ENCODE assay signal across 1 cellular context in the genomic region with DNA sequence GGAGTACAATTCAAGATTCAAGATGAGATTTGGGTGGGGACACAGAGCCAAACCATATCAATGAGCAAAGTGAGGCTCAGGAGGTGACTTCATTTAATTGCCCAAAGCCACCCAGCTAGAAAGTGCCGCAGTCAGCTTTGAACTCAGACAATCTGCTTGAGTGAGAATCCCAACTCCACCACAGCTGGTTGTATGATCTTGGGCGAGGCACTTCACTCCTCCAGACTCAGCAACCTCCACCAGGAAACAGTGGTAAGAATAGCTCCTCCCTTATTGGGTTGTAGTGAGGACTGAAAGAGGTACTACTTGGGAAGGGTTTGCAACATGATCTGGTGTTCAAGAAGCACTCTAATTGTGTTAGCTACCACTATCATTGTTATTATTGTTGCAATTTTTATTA.
TF ChIP-seq lines count a peak whose summit lies in the region.

No MANE protein-coding gene starts in this region.

TF ChIP-seq in K562, 482 proteins besides CTCF, POLR2A, EP300 and RAD21 (continued from another document):
- TF ChIP-seq, protein P1, sequence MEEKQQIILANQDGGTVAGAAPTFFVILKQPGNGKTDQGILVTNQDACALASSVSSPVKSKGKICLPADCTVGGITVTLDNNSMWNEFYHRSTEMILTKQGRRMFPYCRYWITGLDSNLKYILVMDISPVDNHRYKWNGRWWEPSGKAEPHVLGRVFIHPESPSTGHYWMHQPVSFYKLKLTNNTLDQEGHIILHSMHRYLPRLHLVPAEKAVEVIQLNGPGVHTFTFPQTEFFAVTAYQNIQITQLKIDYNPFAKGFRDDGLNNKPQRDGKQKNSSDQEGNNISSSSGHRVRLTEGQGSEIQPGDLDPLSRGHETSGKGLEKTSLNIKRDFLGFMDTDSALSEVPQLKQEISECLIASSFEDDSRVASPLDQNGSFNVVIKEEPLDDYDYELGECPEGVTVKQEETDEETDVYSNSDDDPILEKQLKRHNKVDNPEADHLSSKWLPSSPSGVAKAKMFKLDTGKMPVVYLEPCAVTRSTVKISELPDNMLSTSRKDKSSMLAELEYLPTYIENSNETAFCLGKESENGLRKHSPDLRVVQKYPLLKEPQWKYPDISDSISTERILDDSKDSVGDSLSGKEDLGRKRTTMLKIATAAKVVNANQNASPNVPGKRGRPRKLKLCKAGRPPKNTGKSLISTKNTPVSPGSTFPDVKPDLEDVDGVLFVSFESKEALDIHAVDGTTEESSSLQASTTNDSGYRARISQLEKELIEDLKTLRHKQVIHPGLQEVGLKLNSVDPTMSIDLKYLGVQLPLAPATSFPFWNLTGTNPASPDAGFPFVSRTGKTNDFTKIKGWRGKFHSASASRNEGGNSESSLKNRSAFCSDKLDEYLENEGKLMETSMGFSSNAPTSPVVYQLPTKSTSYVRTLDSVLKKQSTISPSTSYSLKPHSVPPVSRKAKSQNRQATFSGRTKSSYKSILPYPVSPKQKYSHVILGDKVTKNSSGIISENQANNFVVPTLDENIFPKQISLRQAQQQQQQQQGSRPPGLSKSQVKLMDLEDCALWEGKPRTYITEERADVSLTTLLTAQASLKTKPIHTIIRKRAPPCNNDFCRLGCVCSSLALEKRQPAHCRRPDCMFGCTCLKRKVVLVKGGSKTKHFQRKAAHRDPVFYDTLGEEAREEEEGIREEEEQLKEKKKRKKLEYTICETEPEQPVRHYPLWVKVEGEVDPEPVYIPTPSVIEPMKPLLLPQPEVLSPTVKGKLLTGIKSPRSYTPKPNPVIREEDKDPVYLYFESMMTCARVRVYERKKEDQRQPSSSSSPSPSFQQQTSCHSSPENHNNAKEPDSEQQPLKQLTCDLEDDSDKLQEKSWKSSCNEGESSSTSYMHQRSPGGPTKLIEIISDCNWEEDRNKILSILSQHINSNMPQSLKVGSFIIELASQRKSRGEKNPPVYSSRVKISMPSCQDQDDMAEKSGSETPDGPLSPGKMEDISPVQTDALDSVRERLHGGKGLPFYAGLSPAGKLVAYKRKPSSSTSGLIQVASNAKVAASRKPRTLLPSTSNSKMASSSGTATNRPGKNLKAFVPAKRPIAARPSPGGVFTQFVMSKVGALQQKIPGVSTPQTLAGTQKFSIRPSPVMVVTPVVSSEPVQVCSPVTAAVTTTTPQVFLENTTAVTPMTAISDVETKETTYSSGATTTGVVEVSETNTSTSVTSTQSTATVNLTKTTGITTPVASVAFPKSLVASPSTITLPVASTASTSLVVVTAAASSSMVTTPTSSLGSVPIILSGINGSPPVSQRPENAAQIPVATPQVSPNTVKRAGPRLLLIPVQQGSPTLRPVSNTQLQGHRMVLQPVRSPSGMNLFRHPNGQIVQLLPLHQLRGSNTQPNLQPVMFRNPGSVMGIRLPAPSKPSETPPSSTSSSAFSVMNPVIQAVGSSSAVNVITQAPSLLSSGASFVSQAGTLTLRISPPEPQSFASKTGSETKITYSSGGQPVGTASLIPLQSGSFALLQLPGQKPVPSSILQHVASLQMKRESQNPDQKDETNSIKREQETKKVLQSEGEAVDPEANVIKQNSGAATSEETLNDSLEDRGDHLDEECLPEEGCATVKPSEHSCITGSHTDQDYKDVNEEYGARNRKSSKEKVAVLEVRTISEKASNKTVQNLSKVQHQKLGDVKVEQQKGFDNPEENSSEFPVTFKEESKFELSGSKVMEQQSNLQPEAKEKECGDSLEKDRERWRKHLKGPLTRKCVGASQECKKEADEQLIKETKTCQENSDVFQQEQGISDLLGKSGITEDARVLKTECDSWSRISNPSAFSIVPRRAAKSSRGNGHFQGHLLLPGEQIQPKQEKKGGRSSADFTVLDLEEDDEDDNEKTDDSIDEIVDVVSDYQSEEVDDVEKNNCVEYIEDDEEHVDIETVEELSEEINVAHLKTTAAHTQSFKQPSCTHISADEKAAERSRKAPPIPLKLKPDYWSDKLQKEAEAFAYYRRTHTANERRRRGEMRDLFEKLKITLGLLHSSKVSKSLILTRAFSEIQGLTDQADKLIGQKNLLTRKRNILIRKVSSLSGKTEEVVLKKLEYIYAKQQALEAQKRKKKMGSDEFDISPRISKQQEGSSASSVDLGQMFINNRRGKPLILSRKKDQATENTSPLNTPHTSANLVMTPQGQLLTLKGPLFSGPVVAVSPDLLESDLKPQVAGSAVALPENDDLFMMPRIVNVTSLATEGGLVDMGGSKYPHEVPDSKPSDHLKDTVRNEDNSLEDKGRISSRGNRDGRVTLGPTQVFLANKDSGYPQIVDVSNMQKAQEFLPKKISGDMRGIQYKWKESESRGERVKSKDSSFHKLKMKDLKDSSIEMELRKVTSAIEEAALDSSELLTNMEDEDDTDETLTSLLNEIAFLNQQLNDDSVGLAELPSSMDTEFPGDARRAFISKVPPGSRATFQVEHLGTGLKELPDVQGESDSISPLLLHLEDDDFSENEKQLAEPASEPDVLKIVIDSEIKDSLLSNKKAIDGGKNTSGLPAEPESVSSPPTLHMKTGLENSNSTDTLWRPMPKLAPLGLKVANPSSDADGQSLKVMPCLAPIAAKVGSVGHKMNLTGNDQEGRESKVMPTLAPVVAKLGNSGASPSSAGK (IDR thresholded peaks at IDR 0.05) = no peak
